Comparison of ENCODE assay signal across 8 cellular contexts in genomic region chr17:4806420-4806769, GRCh38. TPM values are rescaled to one million over a fixed set of nuclear protein-coding genes. Genes with fewer than 3 reads are reported as not detected.
A peak's percentile ranks its signal among the peaks of the same experiment; 100 is the strongest.
DNase-seq lines count a peak whose midpoint lies in the region; ATAC-seq, FAIRE-seq and TF ChIP-seq lines count a peak whose summit lies in the region.

No MANE protein-coding gene starts in this region.

- no peaks in the 10 kb centered on the region for H3K79me1 ChIP-seq in H1 (ENCODE audit: low read depth, low read length)
- peaks cover 8% of the 10 kb centered on the region for H3K79me1 ChIP-seq in neuronal stem cell (ENCODE audit: low read depth, low read length)

- TF ChIP-seq CTCF in H1 (IDR thresholded peaks at IDR 0.05; ENCODE audit: control extremely low read depth in 1 of 3, insufficient read depth in 1 of 3, low read depth in 1 of 3, low read length in 3 of 3) (no peak), thyroid gland (IDR thresholded peaks at IDR 0.05) (no peak)

- intact Hi-C loops in thyroid gland (cut with DNase I): no loop called here

- H2BK5ac ChIP-seq in H1 (ENCODE audit: low read depth, low read length) (no peak overlapping the region), neuronal stem cell (ENCODE audit: low read length) (no peak overlapping the region)

- H3K56ac ChIP-seq in H1 (replicated peaks; ENCODE audit: insufficient read length, low read depth, low read length): peak overlapping the region; percentile 46

- 3% methylated on average over 14 of the region's 14 CpGs; no CpG with 5 or more reads in 1 of the 2 experiments for WGBS in H1 (ENCODE audit: extremely low coverage in 1 of 2, insufficient coverage in 1 of 2, insufficient read length in 1 of 2, insufficient replicate concordance in 2 of 2, low coverage in 1 of 2, low lambda C conversion rate in 2 of 2, missing lambda C conversion rate in 1 of 2), 2 experiments
- no CpG with 5 or more reads among the region's 14 CpGs for WGBS in neuronal stem cell (ENCODE audit: extremely low coverage in 2 of 2, insufficient read length in 2 of 2, insufficient replicate concordance in 1 of 2), 2 donors
- 7 to 8% methylated on average over 7 to 14 of the region's 14 CpGs for WGBS in thyroid gland, 2 donors

- peak overlapping the region; percentile 49 to 73 (median 55); a peak in 6 of 7 replicates for H3K9ac ChIP-seq in H1 (replicated peaks in 1 of 4; ENCODE audit: extremely low read depth in 1 of 4, low read depth in 3 of 4, low read length in 3 of 4)
- H3K9ac ChIP-seq in neuronal stem cell (ENCODE audit: low read depth, low read length, poor library complexity): no peak overlapping the region

- TF ChIP-seq RAD21 in H1 (IDR thresholded peaks at IDR 0.05 in 1 of 2, conservative IDR thresholded peaks at IDR 0.05 in 1 of 2; ENCODE audit: low read depth in 2 of 2, low read length in 2 of 2): no peak

- H4K20me1 ChIP-seq in H1 (replicated peaks in 1 of 2; ENCODE audit: control insufficient read depth in 1 of 2, insufficient read depth in 2 of 2, low read length in 2 of 2): no peaks in the 10 kb centered on the region

- no peak overlapping the region for H2BK15ac ChIP-seq in H1 (ENCODE audit: low read length)
- H2BK15ac ChIP-seq in neuronal stem cell (ENCODE audit: low read length): no peak overlapping the region

- H2BK12ac ChIP-seq in H1 (ENCODE audit: low read depth, low read length) (no peak overlapping the region), neuronal stem cell (ENCODE audit: low read length) (no peak overlapping the region)

- no peak overlapping the region for H3K14ac ChIP-seq in H1 (ENCODE audit: insufficient read length)
- no peak overlapping the region for H3K14ac ChIP-seq in neuronal stem cell (ENCODE audit: low read length)

- H3K18ac ChIP-seq in H1 (ENCODE audit: extremely low read depth, low read length): no peak overlapping the region
- peak overlapping the region; percentile 94 for H3K18ac ChIP-seq in neuronal stem cell (ENCODE audit: low read length)

- in situ Hi-C loops in G401 (cut with HindIII; ENCODE audit: low sequenced_read_pairs): no loop called here

- no peak overlapping the region for H4K5ac ChIP-seq in H1 (ENCODE audit: insufficient read length, low read depth, low read length)

- no peak overlapping the region for H4K8ac ChIP-seq in H1 (ENCODE audit: extremely low read depth, insufficient read depth, low read length)
- H4K8ac ChIP-seq in neuronal stem cell (ENCODE audit: low read depth, low read length): no peak overlapping the region

- peak overlapping the region; percentile 68 to 97 (median 79) for H3K4me3 ChIP-seq in H1 (ENCODE audit: extremely low read depth in 1 of 4, insufficient read depth in 2 of 4, low read depth in 3 of 4, low read length in 4 of 4)
- peak overlapping the region; percentile 72 to 89 for H3K4me3 ChIP-seq in neuronal stem cell (ENCODE audit: low read length in 2 of 2)
- peak overlapping the region in 1 of 3 donors; percentile 74 for H3K4me3 ChIP-seq in thyroid gland (replicated peaks in 1 of 3)

- H3K4me2 ChIP-seq in H1 (ENCODE audit: insufficient read depth in 1 of 2, low read depth in 2 of 2, low read length in 2 of 2): peak overlapping the region; percentile 75 to 91
- peak overlapping the region; percentile 78 for H3K4me2 ChIP-seq in neuronal stem cell (ENCODE audit: insufficient read depth, low read length, poor library complexity, severe bottlenecking)

- H4K91ac ChIP-seq in H1 (replicated peaks; ENCODE audit: insufficient read length, low read length): peak overlapping the region; percentile 30
- H4K91ac ChIP-seq in neuronal stem cell (ENCODE audit: low read depth, low read length, poor library complexity): no peak overlapping the region

- POLR2A ChIA-PET in H1 (lab: Charles Lee; ENCODE audit: partially characterized antibody): interaction anchor here (0.6 to 2.8 kb wide), 14 partner anchors 9 to 133 kb away, joined by 3 to 25 read pairs (median 4); partner anchors contain the start of genes GLTPD2, PSMB6, RNF167 and SLC25A11

- H3K23ac ChIP-seq in H1 (ENCODE audit: insufficient read length) (no peak overlapping the region), neuronal stem cell (ENCODE audit: low read depth, low read length, poor library complexity) (no peak overlapping the region)

- no peak for FAIRE-seq in H1 (lab: Jason Lieb, UNC)

- H3K36me3 ChIP-seq in H1 (ENCODE audit: control insufficient read depth in 2 of 4, insufficient read depth in 4 of 4, low read length in 3 of 4) (peaks cover 0 to 19% (median 5%) of the 10 kb centered on the region in 4 experiments; a peak in 5 of 8 replicates), neuronal stem cell (replicated peaks in 1 of 2; ENCODE audit: control insufficient read depth in 2 of 2, insufficient read depth in 2 of 2, low read length in 2 of 2) (peaks cover 11 to 27% of the 10 kb centered on the region in 2 donors), thyroid gland (no peaks in the 10 kb centered on the region)

- H3K27me3 ChIP-seq in H1 (replicated peaks in 1 of 4; ENCODE audit: control insufficient read depth in 3 of 4, extremely low read depth in 1 of 4, insufficient read depth in 3 of 4, low read length in 3 of 4) (no peaks in the 10 kb centered on the region; a peak in 1 of 7 replicates), neuronal stem cell (ENCODE audit: control insufficient read depth in 3 of 3, insufficient read depth in 3 of 3, low read depth in 1 of 3, low read length in 3 of 3) (no peaks in the 10 kb centered on the region), thyroid gland (no peaks in the 10 kb centered on the region)

- H3K4me1 ChIP-seq in H1 (replicated peaks in 1 of 4; ENCODE audit: control insufficient read depth in 3 of 4, insufficient read depth in 4 of 4, low read length in 3 of 4): peaks cover 0 to 5% (median 4%) of the 10 kb centered on the region in 4 experiments; a peak in 3 of 7 replicates
- H3K4me1 ChIP-seq in neuronal stem cell (ENCODE audit: control insufficient read depth in 2 of 2, insufficient read depth in 1 of 2, low read depth in 1 of 2, low read length in 2 of 2): peaks cover 3 to 4% of the 10 kb centered on the region in 2 donors
- H3K4me1 ChIP-seq in thyroid gland: peaks cover 16 to 17% of the 10 kb centered on the region in 2 donors

- ATAC-seq in GM18873 (IDR thresholded peaks at IDR 0.05; ENCODE audit: low FRiP score, unreplicated experiment) (no peak), HG03432 (IDR thresholded peaks at IDR 0.05; ENCODE audit: unreplicated experiment) (no peak), GM21381 (IDR thresholded peaks at IDR 0.05; ENCODE audit: unreplicated experiment) (no peak)

- TF ChIP-seq POLR2A in H1 (IDR thresholded peaks at IDR 0.05; ENCODE audit: control extremely low read depth in 1 of 2, low read depth in 2 of 2, low read length in 2 of 2) (no peak), thyroid gland (IDR thresholded peaks at IDR 0.05) (no peak)

- H3K23me2 ChIP-seq in H1 (ENCODE audit: low read depth, low read length): peaks cover 6% of the 10 kb centered on the region; the same call in 1 of the 2 replicates

- peak overlapping the region; percentile 98 for H2AFZ ChIP-seq in H1 (ENCODE audit: low read length)
- H2AFZ ChIP-seq in neuronal stem cell (ENCODE audit: low read length): peak overlapping the region; percentile 98

- DNase-seq in G401 (ENCODE audit: low spot score) (peak; percentile 33), NAMALWA (ENCODE audit: low spot score) (peak; percentile 6), H1 (ENCODE audit: low read depth in 1 of 2, low spot score in 2 of 2) (no peak), neuronal stem cell (ENCODE audit: low spot score) (no peak), thyroid gland (no peak)

- H3K27ac ChIP-seq in H1 (ENCODE audit: low read depth, low read length): no peak overlapping the region
- no peak overlapping the region for H3K27ac ChIP-seq in neuronal stem cell (replicated peaks; ENCODE audit: low read length)
- H3K27ac ChIP-seq in thyroid gland: no peak overlapping the region

- no peak overlapping the region for H2AK5ac ChIP-seq in H1 (ENCODE audit: low read depth, low read length)
- H2AK5ac ChIP-seq in neuronal stem cell (ENCODE audit: low read depth, low read length): no peak overlapping the region

- no peak for TF ChIP-seq EP300 in H1 (IDR thresholded peaks at IDR 0.05; ENCODE audit: borderline replicate concordance in 1 of 2, low read depth in 2 of 2, low read length in 2 of 2)

- H3K79me2 ChIP-seq in H1 (ENCODE audit: control insufficient read depth in 1 of 2, insufficient read depth in 2 of 2, low read length in 2 of 2): 0 out of 4 replicates have a peak, but pooled peaks cover 0 to 3% of the 10 kb centered on the region in 2 experiments

- H3K4ac ChIP-seq in H1 (replicated peaks; ENCODE audit: insufficient read length, low read depth, low read length): no peak overlapping the region
- H3K4ac ChIP-seq in neuronal stem cell (ENCODE audit: low read length): no peak overlapping the region

- CTCF ChIA-PET in H1 (lab: Charles Lee; ENCODE audit: partially characterized antibody): interaction anchor here (0.8 to 3.0 kb wide), 7 partner anchors 16 to 228 kb away, joined by 3 to 14 read pairs (median 4); no protein-coding TSS in a partner anchor

- H3K9me3 ChIP-seq in H1 (ENCODE audit: insufficient read depth in 2 of 2, low read depth in 1 of 2, low read length in 1 of 2) (no peaks in the 10 kb centered on the region), neuronal stem cell (replicated peaks in 1 of 2; ENCODE audit: control insufficient read depth in 2 of 2, insufficient read depth in 1 of 2, low read depth in 1 of 2, low read length in 2 of 2) (no peaks in the 10 kb centered on the region), thyroid gland (no peaks in the 10 kb centered on the region)

- H2BK20ac ChIP-seq in H1 (ENCODE audit: low read length): no peak overlapping the region

- H2BK120ac ChIP-seq in H1 (replicated peaks; ENCODE audit: low read depth, low read length): no peak overlapping the region
- no peak overlapping the region for H2BK120ac ChIP-seq in neuronal stem cell (ENCODE audit: low read depth, low read length)

RNA-seq across cellular contexts. Expression of gene PLD2, which starts 0.6 kb away (rescaled TPM):
- total RNA-seq in G401 (2014; rRNA removed; shearing (Covaris generic)): 20.9 and 28.4 TPM in 2 replicates
- 48.4 and 53.0 TPM in 2 replicates for total RNA-seq in H1 (2021; fragmentation: NEBNext Ultra II Directional; extraction: Animal tissue kit (Norgen Biotek cat#: 25700))
- 44.3 and 59.8 TPM in 2 replicates for polyA plus RNA-seq in H1 (2011; rRNA removed)
- 59.0 TPM for polyA plus RNA-seq in H1 (2011; cell fraction: cytosol; rRNA removed)
- polyA plus RNA-seq in H1 (2011; cell fraction: nucleus; rRNA removed): 192 TPM
- polyA plus RNA-seq in H1 (2012, experiment 1 of 2): 47.0 to 64.6 TPM (median 57.7 TPM) in 4 replicates
- 40.2 TPM for polyA plus RNA-seq in H1 (2012, experiment 2 of 2)
- 22.1 TPM for polyA plus RNA-seq in H1 (2013, experiment 1 of 2)
- polyA plus RNA-seq in H1 (2013, experiment 2 of 2): 21.0 TPM
- 55.5 and 60.1 TPM in 2 replicates for polyA minus RNA-seq in H1 (2011; rRNA and poly(A)+ RNA removed)
- polyA minus RNA-seq in H1 (2011; cell fraction: cytosol; rRNA and poly(A)+ RNA removed): 31.8 TPM
- 49.7 TPM for polyA minus RNA-seq in H1 (2011; cell fraction: nucleus; rRNA and poly(A)+ RNA removed)
- polyA plus RNA-seq in neuronal stem cell (2013, experiment 1 of 2): 19.1 TPM
- polyA plus RNA-seq in neuronal stem cell (2013, experiment 2 of 2): 17.9 TPM
- 10 to 100 TPM; 10.7 to 20.0 (median 16.2) TPM for total RNA-seq in thyroid gland

RNA-seq across cellular contexts. Expression of gene PSMB6, which starts 10.4 kb away (rescaled TPM):
- 390 and 445 TPM in 2 replicates for total RNA-seq in G401 (2014; rRNA removed; shearing (Covaris generic))
- total RNA-seq in H1 (2021; fragmentation: NEBNext Ultra II Directional; extraction: Animal tissue kit (Norgen Biotek cat#: 25700)): 264 and 278 TPM in 2 replicates
- 635 and 737 TPM in 2 replicates for polyA plus RNA-seq in H1 (2011; rRNA removed)
- 524 TPM for polyA plus RNA-seq in H1 (2011; cell fraction: cytosol; rRNA removed)
- 323 TPM for polyA plus RNA-seq in H1 (2011; cell fraction: nucleus; rRNA removed)
- 261 to 426 TPM (median 395 TPM) in 4 replicates for polyA plus RNA-seq in H1 (2012, experiment 1 of 2)
- 280 TPM for polyA plus RNA-seq in H1 (2012, experiment 2 of 2)
- polyA plus RNA-seq in H1 (2013, experiment 1 of 2): 303 TPM
- polyA plus RNA-seq in H1 (2013, experiment 2 of 2): 320 TPM
- polyA minus RNA-seq in H1 (2011; rRNA and poly(A)+ RNA removed): 293 and 336 TPM in 2 replicates
- 101 TPM for polyA minus RNA-seq in H1 (2011; cell fraction: cytosol; rRNA and poly(A)+ RNA removed)
- 78.6 TPM for polyA minus RNA-seq in H1 (2011; cell fraction: nucleus; rRNA and poly(A)+ RNA removed)
- 230 TPM for polyA plus RNA-seq in neuronal stem cell (2013, experiment 1 of 2)
- polyA plus RNA-seq in neuronal stem cell (2013, experiment 2 of 2): 230 TPM
- 100 to 1,000 TPM; 108 to 322 (median 141) TPM for total RNA-seq in thyroid gland

RNA-seq across cellular contexts. Expression of gene GLTPD2, which starts 17.6 kb away (rescaled TPM):
- total RNA-seq in G401 (2014; rRNA removed; shearing (Covaris generic)): not detected in 2 replicates
- total RNA-seq in H1 (2021; fragmentation: NEBNext Ultra II Directional; extraction: Animal tissue kit (Norgen Biotek cat#: 25700)): not detected in 2 replicates
- 0.06 TPM in 1 of 2 replicates, not detected in the other for polyA plus RNA-seq in H1 (2011; rRNA removed)
- 0.10 TPM for polyA plus RNA-seq in H1 (2011; cell fraction: cytosol; rRNA removed)
- polyA plus RNA-seq in H1 (2011; cell fraction: nucleus; rRNA removed): 0.11 TPM
- 0.33 to 0.43 TPM (median 0.37 TPM) in 3 of 4 replicates, not detected in the other for polyA plus RNA-seq in H1 (2012, experiment 1 of 2)
- not detected for polyA plus RNA-seq in H1 (2012, experiment 2 of 2)
- polyA plus RNA-seq in H1 (2013, experiment 1 of 2): 0.04 TPM
- polyA plus RNA-seq in H1 (2013, experiment 2 of 2): 0.04 TPM
- polyA minus RNA-seq in H1 (2011; rRNA and poly(A)+ RNA removed): not detected in 2 replicates
- polyA minus RNA-seq in H1 (2011; cell fraction: cytosol; rRNA and poly(A)+ RNA removed): not detected
- polyA minus RNA-seq in H1 (2011; cell fraction: nucleus; rRNA and poly(A)+ RNA removed): not detected
- 0.07 TPM for polyA plus RNA-seq in neuronal stem cell (2013, experiment 1 of 2)
- polyA plus RNA-seq in neuronal stem cell (2013, experiment 2 of 2): not detected
- total RNA-seq in thyroid gland: not detected

RNA-seq across cellular contexts. Expression of gene VMO1, which starts 20.2 kb away (rescaled TPM):
- total RNA-seq in G401 (2014; rRNA removed; shearing (Covaris generic)): not detected in 2 replicates
- total RNA-seq in H1 (2021; fragmentation: NEBNext Ultra II Directional; extraction: Animal tissue kit (Norgen Biotek cat#: 25700)): not detected in 2 replicates
- polyA plus RNA-seq in H1 (2011; rRNA removed): 0.30 and 0.78 TPM in 2 replicates
- 0.65 TPM for polyA plus RNA-seq in H1 (2011; cell fraction: cytosol; rRNA removed)
- 0.60 TPM for polyA plus RNA-seq in H1 (2011; cell fraction: nucleus; rRNA removed)
- 0.36 to 1.1 TPM in 2 of 4 replicates, not detected in the others for polyA plus RNA-seq in H1 (2012, experiment 1 of 2)
- not detected for polyA plus RNA-seq in H1 (2012, experiment 2 of 2)
- 0.47 TPM for polyA plus RNA-seq in H1 (2013, experiment 1 of 2)
- polyA plus RNA-seq in H1 (2013, experiment 2 of 2): 0.42 TPM
- not detected in 2 replicates for polyA minus RNA-seq in H1 (2011; rRNA and poly(A)+ RNA removed)
- not detected for polyA minus RNA-seq in H1 (2011; cell fraction: cytosol; rRNA and poly(A)+ RNA removed)
- polyA minus RNA-seq in H1 (2011; cell fraction: nucleus; rRNA and poly(A)+ RNA removed): not detected
- 0.74 TPM for polyA plus RNA-seq in neuronal stem cell (2013, experiment 1 of 2)
- 0.64 TPM for polyA plus RNA-seq in neuronal stem cell (2013, experiment 2 of 2)
- total RNA-seq in thyroid gland: 1 to 10 TPM in 2 of 4 donors, not detected in 2; 1.8 to 4.0 TPM

Comparison
In these comparisons a context has a peak if more than half of its experiments do, and no peak if none do; other contexts are left out.
1. DNase-seq: peak in G401 (single experiment) and NAMALWA (single experiment); none in H1 (0 of 2), neuronal stem cell (single experiment) and thyroid gland (0 of 2).